ENCODE assay signal across 8 cellular contexts in genomic region chr7:112939589-112940313, GRCh38.
DNase-seq lines count a peak whose midpoint lies in the region; ATAC-seq and TF ChIP-seq lines count a peak whose summit lies in the region.

No MANE protein-coding gene starts in this region.

- H3K4me3 Mint-ChIP-seq in activated T-cell treated with anti-CD3 and anti-CD28 coated beads, Interleukin-2, amount 50 U/mL, for 24 hours, result peak overlapping the region; percentile 87

- no peaks in the 10 kb centered on the region for H3K9me2 ChIP-seq in PC-3 (replicated peaks; ENCODE audit: low read length)

- H3K4me3 ChIP-seq in Jurkat, Clone E6-1 (ENCODE audit: low read length), result peak overlapping the region; percentile 78
- peak overlapping the region; percentile 89 for H3K4me3 ChIP-seq in PC-3 (ENCODE audit: low read length)

- H3K4me2 ChIP-seq in PC-3 (ENCODE audit: low read length), result peak overlapping the region; percentile 96

- intact Hi-C loops in PC-3 (cut with micrococcal nuclease), result loop anchor here (10.0 kb wide), 1 partner anchor 175 kb away; the partner anchor contains the start of gene SMIM30

- peak overlapping the region; percentile 94 for H3K27ac Mint-ChIP-seq in activated T-cell treated with anti-CD3 and anti-CD28 coated beads, Interleukin-2, amount 50 U/mL, for 24 hours

- ATAC-seq in GM21717 (IDR thresholded peaks at IDR 0.05; ENCODE audit: unreplicated experiment) (peak; percentile 99), PC-3 (peak; percentile 96)

- TF ChIP-seq CTCF in PC-3 (conservative IDR thresholded peaks at IDR 0.05; ENCODE audit: low read depth, low read length), result no peak

- no peaks in the 10 kb centered on the region for H4K20me1 ChIP-seq in PC-3 (ENCODE audit: low read length)

- no peaks in the 10 kb centered on the region for H3K9me3 Mint-ChIP-seq in activated T-cell treated with anti-CD3 and anti-CD28 coated beads, Interleukin-2, amount 50 U/mL, for 24 hours

- H3K36me3 Mint-ChIP-seq in activated T-cell treated with anti-CD3 and anti-CD28 coated beads, Interleukin-2, amount 50 U/mL, for 24 hours (ENCODE audit: low read depth), result peaks cover 16% of the 10 kb centered on the region

- CTCF ChIA-PET in PC-3 (lab: Charles Lee), result no interaction called here

- peak; percentile 83 for TF ChIP-seq POLR2A in erythroblast (IDR thresholded peaks at IDR 0.05; ENCODE audit: low read length)

- peak overlapping the region; percentile 95 for H2AFZ ChIP-seq in PC-3 (ENCODE audit: low read length)

- no peaks in the 10 kb centered on the region for H3F3A ChIP-seq in PC-3 (ENCODE audit: low read length, unreplicated experiment)

- DNase-seq in DMS53 (lab: John Stamatoyannopoulos, UW), result peak; percentile 100
- peak; percentile 98 for DNase-seq in Jurkat, Clone E6-1 (ENCODE audit: low read depth, low spot score)
- peak; percentile 98 for DNase-seq in PC-3
- peak; percentile 99 for DNase-seq in activated T-cell treated with anti-CD3 and anti-CD28 coated beads, Interleukin-2, amount 50 U/mL, for 24 hours
- peak; percentile 99 for DNase-seq in erythroblast (lab: John Stamatoyannopoulos, UW)
- peak; percentile 99 for DNase-seq in mucosa of gallbladder (ENCODE audit: low spot score)
- peak; percentile 98 for DNase-seq in stimulated activated CD8-positive, alpha-beta memory T cell treated with anti-CD3 and anti-CD28 coated beads, Interleukin-4, amount 100 ng/mL, for 24 hours (ENCODE audit: low read depth)

- H3K27me3 ChIP-seq in PC-3 (ENCODE audit: low read length), result no peaks in the 10 kb centered on the region

- peaks cover 42% of the 10 kb centered on the region for H3K4me1 Mint-ChIP-seq in activated T-cell treated with anti-CD3 and anti-CD28 coated beads, Interleukin-2, amount 50 U/mL, for 24 hours (ENCODE audit: low read depth)

- H3K79me2 ChIP-seq in PC-3 (ENCODE audit: low read length), result peaks cover 14% of the 10 kb centered on the region; the same call in 1 of the 2 replicates

- peaks cover 5% of the 10 kb centered on the region; the same call in 1 of the 2 replicates for H3K4me1 ChIP-seq in PC-3 (ENCODE audit: insufficient read depth, low read length)

- no peaks in the 10 kb centered on the region for H3K27me3 Mint-ChIP-seq in activated T-cell treated with anti-CD3 and anti-CD28 coated beads, Interleukin-2, amount 50 U/mL, for 24 hours

- H3K9me3 ChIP-seq in PC-3 (ENCODE audit: low read length), result no peaks in the 10 kb centered on the region

- no TSS peak for BruUV-seq in PC-3 (replicated peaks; lab: Mats Ljungman, UMichigan)

- H3K27ac ChIP-seq in PC-3 (ENCODE audit: low read length), result no peak overlapping the region

- peak overlapping the region; percentile 67 for H3K9ac ChIP-seq in PC-3 (ENCODE audit: low read length)

- POLR2A ChIA-PET in PC-3 (lab: Charles Lee; ENCODE audit: unreplicated experiment), result interaction anchor here (0.5 to 1.2 kb wide), 3 partner anchors 9 to 123 kb away, joined by 3 to 5 read pairs (median 3); no protein-coding TSS in a partner anchor

- no peaks in the 10 kb centered on the region for H3K36me3 ChIP-seq in PC-3 (ENCODE audit: low read depth, low read length)
